In genomic region chr20:20839771-20840170, GRCh38 we compare ENCODE assay signal across 17 cellular contexts.
A peak's percentile ranks its signal among the peaks of the same experiment; 100 is the strongest.
DNase-seq lines count a peak whose midpoint lies in the region; ATAC-seq and TF ChIP-seq lines count a peak whose summit lies in the region.
"Had no signal": no experiment of that assay in that cellular context is flagged by ENCODE, and none has a peak within 500 bp of the region (broad histone marks: within the 10 kb centered on the region; RNA-seq: fewer than 3 reads in every experiment).

No MANE protein-coding gene starts in this region.

- no peak overlapping the region for H3K4me2 ChIP-seq in Karpas-422 (ENCODE audit: low read depth, low read length, poor library complexity, severe bottlenecking)
- H3K4me2 ChIP-seq: A549, BLaER1 had no signal

- H3K27me3 ChIP-seq in Karpas-422 (ENCODE audit: low read length), result no peaks in the 10 kb centered on the region
- H3K27me3 ChIP-seq: BLaER1 had no signal

- DNase-seq in DMS 273 (lab: John Stamatoyannopoulos, UW; ENCODE audit: unreplicated experiment) (peak; percentile 13), DMS 273 treated with DMSO at 0.1 percent for 48 hours (lab: John Stamatoyannopoulos, UW) (no peak), Karpas-422 (peak; percentile 44), NOMO-1 treated with DMSO at 0.1 percent for 48 hours (lab: John Stamatoyannopoulos, UW; ENCODE audit: unreplicated experiment) (peak; percentile 10), GOT3 (lab: John Stamatoyannopoulos, UW) (no peak), SKM-1 (lab: John Stamatoyannopoulos, UW; ENCODE audit: unreplicated experiment) (no peak), mucosa of descending colon (no peak)
- DNase-seq: CD4-positive, alpha-beta memory T cell; DMS53; DND-41; GM23248; HCEC 1CT; IMR-90 had no signal

- no peak overlapping the region for H2AFZ ChIP-seq in Karpas-422 (ENCODE audit: low read length)
- H2AFZ ChIP-seq: GM23248 had no signal

- no peaks in the 10 kb centered on the region for H3K79me2 ChIP-seq in Karpas-422 (ENCODE audit: low read length)

- H3K27ac ChIP-seq in Karpas-422 (ENCODE audit: low read length), result no peak overlapping the region
- H3K27ac ChIP-seq: 22Rv1, A549, BLaER1, GM23248 had no signal

- no peaks in the 10 kb centered on the region for H3K4me1 ChIP-seq in Karpas-422 (ENCODE audit: low read length)
- H3K4me1 ChIP-seq in mucosa of descending colon (ENCODE audit: low read depth), result no peaks in the 10 kb centered on the region
- H3K4me1 ChIP-seq: A549 had no signal

- H4K20me1 ChIP-seq in Karpas-422 (ENCODE audit: insufficient read depth, low read depth, low read length), result no peaks in the 10 kb centered on the region
- H4K20me1 ChIP-seq: BLaER1 had no signal

- no peak overlapping the region for H3K9ac ChIP-seq in Karpas-422 (ENCODE audit: low read length)
- H3K9ac ChIP-seq: BLaER1, GM23248 had no signal

- TF ChIP-seq CTCF in mucosa of descending colon (IDR thresholded peaks at IDR 0.05), result no peak

- ATAC-seq in mucosa of descending colon, result no peak
- ATAC-seq: A549, K562 had no signal

- H3K4me3 ChIP-seq in Karpas-422 (ENCODE audit: low read length) (no peak overlapping the region), mucosa of descending colon (no peak overlapping the region)
- H3K4me3 ChIP-seq: A549, BLaER1, GM23248, K562 had no signal

- H3K36me3 ChIP-seq in Karpas-422 (ENCODE audit: insufficient read depth, low read length), result no peaks in the 10 kb centered on the region
- no peaks in the 10 kb centered on the region for H3K36me3 ChIP-seq in mucosa of descending colon (ENCODE audit: low read depth)
- H3K36me3 ChIP-seq: BLaER1 had no signal

- intact Hi-C loops in mucosa of descending colon (cut with DNase I, micrococcal nuclease), result loop anchor here in 1 of 2 donors (10.0 kb wide), 1 partner anchor 665 kb away; no protein-coding TSS in a partner anchor

- no peaks in the 10 kb centered on the region for H3K9me3 ChIP-seq in Karpas-422 (ENCODE audit: low read length)
- H3K9me3 ChIP-seq in mucosa of descending colon, result no peaks in the 10 kb centered on the region
- H3K9me3 ChIP-seq: A549, BLaER1 had no signal

- no peaks in the 10 kb centered on the region for H3K9me2 ChIP-seq in Karpas-422 (replicated peaks; ENCODE audit: insufficient read depth, low read length)

Comparison
In these comparisons a context has a peak if more than half of its experiments do, and no peak if none do; other contexts are left out.
1. DNase-seq: peak in DMS 273 (single experiment), Karpas-422 (single experiment) and NOMO-1 treated with DMSO at 0.1 percent for 48 hours (single experiment); none in DMS 273 treated with DMSO at 0.1 percent for 48 hours (single experiment), GOT3 (single experiment), SKM-1 (single experiment) and mucosa of descending colon (0 of 3).